Comparison of ENCODE assay signal across 1 cellular context in the genomic region with DNA sequence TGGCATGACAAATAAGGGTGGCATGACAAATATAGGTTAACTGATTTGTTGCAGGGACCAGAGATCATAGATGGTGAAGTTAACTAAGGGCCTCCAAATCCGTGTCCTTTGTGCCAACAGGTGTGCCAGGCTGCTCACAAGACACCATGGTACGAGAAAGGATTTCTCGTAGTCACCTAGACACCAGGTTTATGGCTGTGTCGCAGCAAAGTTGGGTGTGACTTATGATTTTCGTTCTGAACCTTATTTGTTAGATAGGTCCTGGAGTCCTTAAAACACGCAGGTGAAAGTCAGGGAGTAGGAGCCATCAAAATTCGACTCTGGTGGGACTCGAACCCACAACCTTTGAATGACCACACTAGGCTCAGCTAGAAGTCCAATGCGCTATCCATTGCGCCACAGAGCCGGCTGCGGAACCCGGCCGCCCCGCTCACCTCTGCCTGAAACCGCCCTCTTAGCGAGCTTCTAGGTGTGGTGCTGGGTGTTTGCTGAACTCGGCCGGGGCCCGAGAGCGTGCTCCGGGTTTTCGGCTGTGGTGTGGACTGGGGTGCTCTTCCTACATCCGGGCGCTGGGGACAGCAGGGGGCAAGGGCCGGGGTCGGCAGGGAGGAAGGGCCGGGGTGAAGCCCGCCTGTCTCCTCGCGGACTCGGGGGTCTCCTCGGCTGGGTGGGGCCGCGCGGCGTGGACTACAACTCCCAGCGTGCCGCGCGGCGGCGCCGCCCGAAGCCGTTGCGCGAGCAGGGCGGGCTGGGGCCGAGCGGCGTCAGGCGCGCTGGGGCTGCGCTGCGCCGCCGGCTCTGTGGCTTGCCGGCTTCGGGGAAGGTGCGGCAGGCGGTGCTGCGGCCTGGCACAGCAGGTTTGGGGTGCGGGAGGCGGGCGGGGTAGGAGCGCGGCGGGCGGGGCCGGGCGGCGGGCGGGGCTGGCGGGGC.
TF ChIP-seq lines count a peak whose summit lies in the region.

Gene SLC27A4, plus strand, starts transcription at position 767 of the 930 bp plus-strand sequence. CDS start 2,606 bp downstream, outside the sequence.

TF ChIP-seq in K562, 482 proteins besides CTCF, POLR2A, EP300 and RAD21 (continued from another document and continues in another):
- TF ChIP-seq ZNF586 (CRISPR knock-in tag; conservative IDR thresholded peaks at IDR 0.05) = no peak
- TF ChIP-seq, protein P1, sequence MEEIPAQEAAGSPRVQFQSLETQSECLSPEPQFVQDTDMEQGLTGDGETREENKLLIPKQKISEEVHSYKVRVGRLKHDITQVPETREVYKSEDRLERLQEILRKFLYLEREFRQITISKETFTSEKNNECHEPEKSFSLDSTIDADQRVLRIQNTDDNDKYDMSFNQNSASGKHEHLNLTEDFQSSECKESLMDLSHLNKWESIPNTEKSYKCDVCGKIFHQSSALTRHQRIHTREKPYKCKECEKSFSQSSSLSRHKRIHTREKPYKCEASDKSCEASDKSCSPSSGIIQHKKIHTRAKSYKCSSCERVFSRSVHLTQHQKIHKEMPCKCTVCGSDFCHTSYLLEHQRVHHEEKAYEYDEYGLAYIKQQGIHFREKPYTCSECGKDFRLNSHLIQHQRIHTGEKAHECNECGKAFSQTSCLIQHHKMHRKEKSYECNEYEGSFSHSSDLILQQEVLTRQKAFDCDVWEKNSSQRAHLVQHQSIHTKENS (CRISPR knock-in tag; IDR thresholded peaks at IDR 0.05) = no peak
- peak; percentile 99 for TF ChIP-seq TBP (optimal IDR thresholded peaks at IDR 0.05; ENCODE audit: low read depth, low read length)
- TF ChIP-seq ZKSCAN8 (CRISPR knock-in tag; IDR thresholded peaks at IDR 0.05) = no peak
- peak in 1 of 2 experiments; percentile 92; a peak in 2 of 3 replicates for TF ChIP-seq CBX3 (IDR thresholded peaks at IDR 0.05; ENCODE audit: borderline replicate concordance in 1 of 2, low read length in 2 of 2)
- no peak for TF ChIP-seq TGIF2 (CRISPR knock-in tag; IDR thresholded peaks at IDR 0.05)
- TF ChIP-seq ZNF766 (CRISPR knock-in tag; conservative IDR thresholded peaks at IDR 0.05) = no peak
- TF ChIP-seq NR3C1 (CRISPR knock-in tag; IDR thresholded peaks at IDR 0.05) = no peak
- TF ChIP-seq ZNF282 (CRISPR knock-in tag; IDR thresholded peaks at IDR 0.05) = no peak
- peak; percentile 35; the same call in 1 of the 2 replicates for TF ChIP-seq ETV5 (CRISPR knock-in tag; IDR thresholded peaks at IDR 0.05; ENCODE audit: low read depth)
- TF ChIP-seq ZFP1 (CRISPR knock-in tag; IDR thresholded peaks at IDR 0.05) = no peak
- TF ChIP-seq JUN (IDR thresholded peaks at IDR 0.05; ENCODE audit: borderline replicate concordance, low read depth, low read length) = peak; percentile 68; the same call in 1 of the 2 replicates
- no peak for TF ChIP-seq JUN (CRISPR knock-in tag; IDR thresholded peaks at IDR 0.05; ENCODE audit: borderline replicate concordance)
- TF ChIP-seq FUS (optimal IDR thresholded peaks at IDR 0.05; ENCODE audit: low read depth, low read length) = no peak
- TF ChIP-seq, protein P2, sequence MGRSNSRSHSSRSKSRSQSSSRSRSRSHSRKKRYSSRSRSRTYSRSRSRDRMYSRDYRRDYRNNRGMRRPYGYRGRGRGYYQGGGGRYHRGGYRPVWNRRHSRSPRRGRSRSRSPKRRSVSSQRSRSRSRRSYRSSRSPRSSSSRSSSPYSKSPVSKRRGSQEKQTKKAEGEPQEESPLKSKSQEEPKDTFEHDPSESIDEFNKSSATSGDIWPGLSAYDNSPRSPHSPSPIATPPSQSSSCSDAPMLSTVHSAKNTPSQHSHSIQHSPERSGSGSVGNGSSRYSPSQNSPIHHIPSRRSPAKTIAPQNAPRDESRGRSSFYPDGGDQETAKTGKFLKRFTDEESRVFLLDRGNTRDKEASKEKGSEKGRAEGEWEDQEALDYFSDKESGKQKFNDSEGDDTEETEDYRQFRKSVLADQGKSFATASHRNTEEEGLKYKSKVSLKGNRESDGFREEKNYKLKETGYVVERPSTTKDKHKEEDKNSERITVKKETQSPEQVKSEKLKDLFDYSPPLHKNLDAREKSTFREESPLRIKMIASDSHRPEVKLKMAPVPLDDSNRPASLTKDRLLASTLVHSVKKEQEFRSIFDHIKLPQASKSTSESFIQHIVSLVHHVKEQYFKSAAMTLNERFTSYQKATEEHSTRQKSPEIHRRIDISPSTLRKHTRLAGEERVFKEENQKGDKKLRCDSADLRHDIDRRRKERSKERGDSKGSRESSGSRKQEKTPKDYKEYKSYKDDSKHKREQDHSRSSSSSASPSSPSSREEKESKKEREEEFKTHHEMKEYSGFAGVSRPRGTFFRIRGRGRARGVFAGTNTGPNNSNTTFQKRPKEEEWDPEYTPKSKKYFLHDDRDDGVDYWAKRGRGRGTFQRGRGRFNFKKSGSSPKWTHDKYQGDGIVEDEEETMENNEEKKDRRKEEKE (IDR thresholded peaks at IDR 0.05; ENCODE audit: borderline replicate concordance in 1 of 2, control insufficient read depth in 1 of 2, low read depth in 2 of 2, low read length in 1 of 2) = no peak; a peak in 1 of 4 replicates
- TF ChIP-seq EZH2 (IDR thresholded peaks at IDR 0.05; ENCODE audit: borderline replicate concordance, low read depth, low read length) = no peak
- TF ChIP-seq KDM5B (IDR thresholded peaks at IDR 0.05; ENCODE audit: insufficient replicate concordance, low read depth, low read length) = peak; percentile 95
- no peak for TF ChIP-seq POLR2H (tag; IDR thresholded peaks at IDR 0.05; ENCODE audit: low read depth)
- peak; percentile 83 for TF ChIP-seq ZBED1 (IDR thresholded peaks at IDR 0.05)
- TF ChIP-seq, protein P3, sequence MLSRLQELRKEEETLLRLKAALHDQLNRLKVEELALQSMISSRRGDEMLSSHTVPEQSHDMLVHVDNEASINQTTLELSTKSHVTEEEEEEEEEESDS (CRISPR knock-in tag; IDR thresholded peaks at IDR 0.05) = no peak
- no peak for TF ChIP-seq ZNF212 (CRISPR knock-in tag; IDR thresholded peaks at IDR 0.05)
- TF ChIP-seq, protein P4, sequence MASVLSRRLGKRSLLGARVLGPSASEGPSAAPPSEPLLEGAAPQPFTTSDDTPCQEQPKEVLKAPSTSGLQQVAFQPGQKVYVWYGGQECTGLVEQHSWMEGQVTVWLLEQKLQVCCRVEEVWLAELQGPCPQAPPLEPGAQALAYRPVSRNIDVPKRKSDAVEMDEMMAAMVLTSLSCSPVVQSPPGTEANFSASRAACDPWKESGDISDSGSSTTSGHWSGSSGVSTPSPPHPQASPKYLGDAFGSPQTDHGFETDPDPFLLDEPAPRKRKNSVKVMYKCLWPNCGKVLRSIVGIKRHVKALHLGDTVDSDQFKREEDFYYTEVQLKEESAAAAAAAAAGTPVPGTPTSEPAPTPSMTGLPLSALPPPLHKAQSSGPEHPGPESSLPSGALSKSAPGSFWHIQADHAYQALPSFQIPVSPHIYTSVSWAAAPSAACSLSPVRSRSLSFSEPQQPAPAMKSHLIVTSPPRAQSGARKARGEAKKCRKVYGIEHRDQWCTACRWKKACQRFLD (CRISPR knock-in tag; IDR thresholded peaks at IDR 0.05) = no peak
- TF ChIP-seq, protein P5, sequence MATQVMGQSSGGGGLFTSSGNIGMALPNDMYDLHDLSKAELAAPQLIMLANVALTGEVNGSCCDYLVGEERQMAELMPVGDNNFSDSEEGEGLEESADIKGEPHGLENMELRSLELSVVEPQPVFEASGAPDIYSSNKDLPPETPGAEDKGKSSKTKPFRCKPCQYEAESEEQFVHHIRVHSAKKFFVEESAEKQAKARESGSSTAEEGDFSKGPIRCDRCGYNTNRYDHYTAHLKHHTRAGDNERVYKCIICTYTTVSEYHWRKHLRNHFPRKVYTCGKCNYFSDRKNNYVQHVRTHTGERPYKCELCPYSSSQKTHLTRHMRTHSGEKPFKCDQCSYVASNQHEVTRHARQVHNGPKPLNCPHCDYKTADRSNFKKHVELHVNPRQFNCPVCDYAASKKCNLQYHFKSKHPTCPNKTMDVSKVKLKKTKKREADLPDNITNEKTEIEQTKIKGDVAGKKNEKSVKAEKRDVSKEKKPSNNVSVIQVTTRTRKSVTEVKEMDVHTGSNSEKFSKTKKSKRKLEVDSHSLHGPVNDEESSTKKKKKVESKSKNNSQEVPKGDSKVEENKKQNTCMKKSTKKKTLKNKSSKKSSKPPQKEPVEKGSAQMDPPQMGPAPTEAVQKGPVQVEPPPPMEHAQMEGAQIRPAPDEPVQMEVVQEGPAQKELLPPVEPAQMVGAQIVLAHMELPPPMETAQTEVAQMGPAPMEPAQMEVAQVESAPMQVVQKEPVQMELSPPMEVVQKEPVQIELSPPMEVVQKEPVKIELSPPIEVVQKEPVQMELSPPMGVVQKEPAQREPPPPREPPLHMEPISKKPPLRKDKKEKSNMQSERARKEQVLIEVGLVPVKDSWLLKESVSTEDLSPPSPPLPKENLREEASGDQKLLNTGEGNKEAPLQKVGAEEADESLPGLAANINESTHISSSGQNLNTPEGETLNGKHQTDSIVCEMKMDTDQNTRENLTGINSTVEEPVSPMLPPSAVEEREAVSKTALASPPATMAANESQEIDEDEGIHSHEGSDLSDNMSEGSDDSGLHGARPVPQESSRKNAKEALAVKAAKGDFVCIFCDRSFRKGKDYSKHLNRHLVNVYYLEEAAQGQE (CRISPR knock-in tag; IDR thresholded peaks at IDR 0.05; ENCODE audit: low read depth) = peak; percentile 81
- TF ChIP-seq KLF1 (tag; IDR thresholded peaks at IDR 0.05) = peak; percentile 98
- no peak for TF ChIP-seq ILF3 (IDR thresholded peaks at IDR 0.05; ENCODE audit: borderline replicate concordance)
- no peak for TF ChIP-seq NCOA4 (IDR thresholded peaks at IDR 0.05; ENCODE audit: partially characterized antibody)
- peak; percentile 63 for TF ChIP-seq MXD1 (CRISPR knock-in tag; IDR thresholded peaks at IDR 0.05; ENCODE audit: borderline replicate concordance, poor library complexity, severe bottlenecking)
- no peak for TF ChIP-seq THRAP3 (IDR thresholded peaks at IDR 0.05; ENCODE audit: borderline replicate concordance)
- TF ChIP-seq DIDO1 (tag; IDR thresholded peaks at IDR 0.05; ENCODE audit: low read depth) = no peak
- TF ChIP-seq ZC3H8 (IDR thresholded peaks at IDR 0.05) = no peak
- no peak for TF ChIP-seq YBX1 (IDR thresholded peaks at IDR 0.05)
- no peak for TF ChIP-seq PPARD (CRISPR knock-in tag; IDR thresholded peaks at IDR 0.05)
- TF ChIP-seq SMAD2 (IDR thresholded peaks at IDR 0.05; ENCODE audit: low read depth, low read length) = no peak
- TF ChIP-seq ZNF561 (CRISPR knock-in tag; conservative IDR thresholded peaks at IDR 0.05) = no peak
- no peak for TF ChIP-seq MED1 (CRISPR knock-in tag; IDR thresholded peaks at IDR 0.05; ENCODE audit: borderline replicate concordance)
- TF ChIP-seq MBD1 (CRISPR knock-in tag; IDR thresholded peaks at IDR 0.05) = no peak
- TF ChIP-seq HSF4 (CRISPR knock-in tag; IDR thresholded peaks at IDR 0.05; ENCODE audit: borderline replicate concordance) = peak; percentile 21
- TF ChIP-seq MXI1 (IDR thresholded peaks at IDR 0.05; ENCODE audit: low read depth, low read length) = peak; percentile 84; the same call in 1 of the 2 replicates
- no peak for TF ChIP-seq DLX4 (CRISPR knock-in tag; IDR thresholded peaks at IDR 0.05)
- TF ChIP-seq ZSCAN32 (CRISPR knock-in tag; IDR thresholded peaks at IDR 0.05) = no peak
- TF ChIP-seq ATF7 (IDR thresholded peaks at IDR 0.05) = peak; percentile 91
- TF ChIP-seq SRSF7 (optimal IDR thresholded peaks at IDR 0.05; ENCODE audit: low read depth, low read length) = no peak
- TF ChIP-seq ILK (tag; IDR thresholded peaks at IDR 0.05; ENCODE audit: borderline replicate concordance, low read depth) = no peak
- peak; percentile 90 for TF ChIP-seq ZBTB12 (CRISPR knock-in tag; IDR thresholded peaks at IDR 0.05)
- TF ChIP-seq ZNF668 (CRISPR knock-in tag; IDR thresholded peaks at IDR 0.05) = no peak
- TF ChIP-seq SAFB (IDR thresholded peaks at IDR 0.05; ENCODE audit: borderline replicate concordance, low read depth, low read length) = peak; percentile 81
- TF ChIP-seq, protein P6, sequence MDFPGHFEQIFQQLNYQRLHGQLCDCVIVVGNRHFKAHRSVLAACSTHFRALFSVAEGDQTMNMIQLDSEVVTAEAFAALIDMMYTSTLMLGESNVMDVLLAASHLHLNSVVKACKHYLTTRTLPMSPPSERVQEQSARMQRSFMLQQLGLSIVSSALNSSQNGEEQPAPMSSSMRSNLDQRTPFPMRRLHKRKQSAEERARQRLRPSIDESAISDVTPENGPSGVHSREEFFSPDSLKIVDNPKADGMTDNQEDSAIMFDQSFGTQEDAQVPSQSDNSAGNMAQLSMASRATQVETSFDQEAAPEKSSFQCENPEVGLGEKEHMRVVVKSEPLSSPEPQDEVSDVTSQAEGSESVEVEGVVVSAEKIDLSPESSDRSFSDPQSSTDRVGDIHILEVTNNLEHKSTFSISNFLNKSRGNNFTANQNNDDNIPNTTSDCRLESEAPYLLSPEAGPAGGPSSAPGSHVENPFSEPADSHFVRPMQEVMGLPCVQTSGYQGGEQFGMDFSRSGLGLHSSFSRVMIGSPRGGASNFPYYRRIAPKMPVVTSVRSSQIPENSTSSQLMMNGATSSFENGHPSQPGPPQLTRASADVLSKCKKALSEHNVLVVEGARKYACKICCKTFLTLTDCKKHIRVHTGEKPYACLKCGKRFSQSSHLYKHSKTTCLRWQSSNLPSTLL (IDR thresholded peaks at IDR 0.05) = no peak
